ENCODE assay signal across 8 cellular contexts in genomic region chr2:169827272-169828140, GRCh38. TPM values are rescaled to one million over a fixed set of nuclear protein-coding genes. Genes with fewer than 3 reads are reported as not detected.
DNase-seq lines count a peak whose midpoint lies in the region; ATAC-seq and TF ChIP-seq lines count a peak whose summit lies in the region.

UBR3 (plus strand) TSS chr2:169827454; CDS start chr2:169827508, 54 bp downstream.

- no TSS peak for BruUV-seq in A673 (replicated peaks; lab: Mats Ljungman, UMichigan)

- H3K4me3 ChIP-seq in A673 (ENCODE audit: low read depth, low read length, poor library complexity, severe bottlenecking), result peak within 1 kb of the TSS; percentile 94
- peak within 1 kb of the TSS; percentile 75 for H3K4me3 ChIP-seq in WERI-Rb-1 (ENCODE audit: low read depth, low read length)
- H3K4me3 ChIP-seq in breast epithelium, result peak within 1 kb of the TSS; percentile 81 to 95 (median 89)
- peak within 1 kb of the TSS; percentile 77 for H3K4me3 ChIP-seq in iPS-20b (ENCODE audit: low read length)
- peak within 1 kb of the TSS; percentile 62 to 97 (median 82) for H3K4me3 ChIP-seq in skin epidermis

- TF ChIP-seq POLR2A in breast epithelium (IDR thresholded peaks at IDR 0.05), result no peak

- H3K27ac ChIP-seq in A673 (ENCODE audit: low read depth, low read length, poor library complexity, severe bottlenecking), result peak within 1 kb of the TSS; percentile 73
- peak within 1 kb of the TSS; percentile 70 for H3K27ac ChIP-seq in WERI-Rb-1
- H3K27ac ChIP-seq in breast epithelium, result peak within 1 kb of the TSS; percentile 88 to 94
- H3K27ac ChIP-seq in iPS-20b (ENCODE audit: low read length), result no peak within 1 kb of the TSS
- peak within 1 kb of the TSS; percentile 55 to 95 (median 87) for H3K27ac ChIP-seq in skin epidermis

- DNase-seq in A673 (ENCODE audit: low spot score), result peak; percentile 95
- peak; percentile 83 for DNase-seq in NCI-H2196 treated with DMSO at 0.1 percent for 48 hours (lab: John Stamatoyannopoulos, UW; ENCODE audit: unreplicated experiment)
- DNase-seq in WERI-Rb-1, result peak; percentile 93
- DNase-seq in breast epithelium (ENCODE audit: low spot score in 2 of 2), result peak; percentile 88 to 92

- peak; percentile 72 for ATAC-seq in GM18861 (IDR thresholded peaks at IDR 0.05; ENCODE audit: unreplicated experiment)
- peak; percentile 84 for ATAC-seq in HG03095 (IDR thresholded peaks at IDR 0.05; ENCODE audit: unreplicated experiment)

- H3K27me3 ChIP-seq in A673 (replicated peaks; ENCODE audit: insufficient read depth, low read depth, low read length, poor library complexity), result no peaks in the 10 kb centered on the region
- no peaks in the 10 kb centered on the region for H3K27me3 ChIP-seq in WERI-Rb-1 (ENCODE audit: insufficient read depth, low read depth, severe bottlenecking)
- no peaks in the 10 kb centered on the region for H3K27me3 ChIP-seq in breast epithelium
- no peaks in the 10 kb centered on the region; the same call in 1 of the 2 replicates for H3K27me3 ChIP-seq in iPS-20b (ENCODE audit: insufficient read depth, low read length)

- intact Hi-C loops in A673 (cut with micrococcal nuclease; ENCODE audit: unreplicated experiment), result loop anchor here (5.0 kb wide), 1 partner anchor 50 kb away; no protein-coding TSS in a partner anchor
- intact Hi-C loops in breast epithelium (cut with DNase I; ENCODE audit: low total_unique reads), result no loop called here

- POLR2A ChIA-PET in A673 (lab: Charles Lee; ENCODE audit: low non-redundant PET), result no interaction called here

- CTCF ChIA-PET in A673 (lab: Charles Lee), result interaction anchor here (0.6 kb wide), 1 partner anchor 50 kb away, joined by 3 read pairs; no protein-coding TSS in a partner anchor

- H3K36me3 ChIP-seq in A673 (ENCODE audit: insufficient read depth, low read length, poor library complexity, severe bottlenecking) (no peaks in the 10 kb centered on the region), WERI-Rb-1 (peaks cover 12% of the 10 kb centered on the region), breast epithelium (no peaks in the 10 kb centered on the region), iPS-20b (ENCODE audit: insufficient read depth, low read depth, low read length) (no peaks in the 10 kb centered on the region)

- no peaks in the 10 kb centered on the region for H3K9me3 ChIP-seq in A673 (ENCODE audit: low read depth, low read length, poor library complexity, severe bottlenecking)
- no peaks in the 10 kb centered on the region for H3K9me3 ChIP-seq in WERI-Rb-1 (ENCODE audit: severe bottlenecking)
- H3K9me3 ChIP-seq in breast epithelium, result no peaks in the 10 kb centered on the region
- H3K9me3 ChIP-seq in iPS-20b (ENCODE audit: insufficient read depth, low read depth, low read length), result no peaks in the 10 kb centered on the region

- TF ChIP-seq CTCF in A673 (conservative IDR thresholded peaks at IDR 0.05; ENCODE audit: low read depth, low read length) (no peak), WERI-Rb-1 (IDR thresholded peaks at IDR 0.05; ENCODE audit: low read depth, low read length) (0 out of 2 replicates have a peak, but pooled peaks have one; percentile 1), breast epithelium (IDR thresholded peaks at IDR 0.05) (no peak)

- H3K9ac ChIP-seq in iPS-20b (ENCODE audit: low read depth, low read length), result peak within 1 kb of the TSS; percentile 56; the same call in 1 of the 2 replicates

- H3K4me1 ChIP-seq in A673 (ENCODE audit: insufficient read depth, low read length, poor library complexity, severe bottlenecking) (peaks cover 17% of the 10 kb centered on the region), breast epithelium (peaks cover 0 to 12% of the 10 kb centered on the region in 2 donors), iPS-20b (ENCODE audit: insufficient read depth, low read length) (peaks cover 14% of the 10 kb centered on the region)

RNA-seq across cellular contexts. Expression of gene UBR3, which starts in this region (rescaled TPM):
- 48.9 and 51.7 TPM in 2 replicates for total RNA-seq in A673 (2021)
- 100 to 1,000 TPM in 2 of 3 donors, 10 to 100 TPM in 1; 75.7 to 110 (median 108) TPM for total RNA-seq in breast epithelium
